In the genomic region with DNA sequence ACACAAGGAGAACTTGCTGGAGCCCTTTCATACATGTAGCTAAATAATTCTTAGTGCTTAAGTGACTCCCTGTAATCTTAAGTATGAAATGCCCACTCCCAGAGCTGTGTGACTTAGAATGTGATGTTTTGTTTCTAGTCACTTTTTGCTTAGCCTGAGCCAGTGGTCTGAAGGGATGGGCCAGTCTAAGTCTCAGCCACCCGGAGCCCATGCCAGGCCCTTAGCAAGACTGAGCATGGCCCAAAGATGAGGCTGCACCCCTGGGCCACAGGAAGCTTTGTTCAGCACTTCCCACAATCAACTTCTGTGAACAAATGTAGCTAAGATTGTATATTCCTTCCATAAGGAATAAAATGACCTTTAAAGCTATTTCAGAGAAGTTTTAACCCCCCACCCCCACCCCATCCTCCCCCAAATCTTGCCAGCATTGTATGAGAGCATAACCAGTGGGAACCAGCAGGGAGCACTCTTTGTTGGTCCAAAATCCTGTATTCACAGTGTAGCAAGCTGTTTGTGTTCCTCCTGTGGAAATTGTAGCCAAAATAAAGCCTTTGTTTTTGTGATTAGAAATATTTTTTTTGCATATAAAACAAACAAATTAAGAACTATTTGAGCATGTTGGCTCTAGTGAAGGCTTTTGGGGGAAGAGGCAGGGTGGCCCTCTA, we compare ENCODE assay signal across 13 cellular contexts.
DNase-seq lines count a peak whose midpoint lies in the region; ATAC-seq and TF ChIP-seq lines count a peak whose summit lies in the region.
"Had no signal": no experiment of that assay in that cellular context is flagged by ENCODE, and none has a peak within 500 bp of the region (broad histone marks: within the 10 kb centered on the region; RNA-seq: fewer than 3 reads in every experiment).

No MANE protein-coding gene starts in this region.

- H3K9ac ChIP-seq in OCI-LY3 (ENCODE audit: low read length) (no peak overlapping the region), smooth muscle cell (ENCODE audit: low read depth) (no peak overlapping the region)

- 0 out of 2 replicates have a peak, but pooled peaks have one; percentile 10 for TF ChIP-seq CTCF in OCI-LY3 (IDR thresholded peaks at IDR 0.05; ENCODE audit: low read depth, low read length)
- peak in 38 of 56 donors; percentile 8 to 51 (median 23) for TF ChIP-seq CTCF in dorsolateral prefrontal cortex (IDR thresholded peaks at IDR 0.05 in 54 of 56, conservative IDR thresholded peaks at IDR 0.05 in 2 of 56; ENCODE audit: low read depth in 1 of 56, partially characterized antibody in 56 of 56)
- TF ChIP-seq CTCF in nephron (IDR thresholded peaks at IDR 0.05; ENCODE audit: unreplicated experiment in 3 of 3), result peak in 1 of 3 experiments; percentile 41
- TF ChIP-seq CTCF in smooth muscle cell (IDR thresholded peaks at IDR 0.05; ENCODE audit: borderline replicate concordance, insufficient read depth, poor library complexity, severe bottlenecking), result no peak

- no peaks in the 10 kb centered on the region for H3K4me1 Mint-ChIP-seq in nephron

- peaks cover 75% of the 10 kb centered on the region for H3K36me3 ChIP-seq in OCI-LY3 (replicated peaks; ENCODE audit: low read depth, low read length)
- peaks cover 51% of the 10 kb centered on the region for H3K36me3 ChIP-seq in smooth muscle cell (ENCODE audit: low read depth)

- DNase-seq in DMS114 treated with DMSO at 0.1 percent for 48 hours (lab: John Stamatoyannopoulos, UW; ENCODE audit: unreplicated experiment) (peak; percentile 84), dorsolateral prefrontal cortex (no peak), NCI-H524 treated with DMSO at 0.1 percent for 48 hours (lab: John Stamatoyannopoulos, UW) (no peak), smooth muscle cell (lab: John Stamatoyannopoulos, UW; ENCODE audit: unreplicated experiment) (no peak)
- DNase-seq: cortex of kidney; NCI-H1105 treated with DMSO at 0.1 percent for 48 hours; Peyer's patch; stimulated activated naive CD4-positive, alpha-beta T cell had no signal

- no peaks in the 10 kb centered on the region for H3K27me3 Mint-ChIP-seq in nephron (ENCODE audit: low read depth)

- H3K4me3 Mint-ChIP-seq in nephron, result no peak overlapping the region
- H3K4me3 Mint-ChIP-seq: activated T-helper 1 cell treated with anti-CD3 and anti-CD28 coated beads, Interleukin-12 subunit alpha, Interleukin-12 subunit beta, Interleukin-2, Interleukin-4 antibody, amounts not matched to agents 30 ng/mL and 10 ng/mL and 1 ng/mL, durations not matched to agents 14 hours and 24 hours and 36 hours had no signal

- H4K20me1 ChIP-seq in OCI-LY3 (ENCODE audit: insufficient read depth, low read length) (no peaks in the 10 kb centered on the region), smooth muscle cell (ENCODE audit: low read depth) (peaks cover 3% of the 10 kb centered on the region)

- ATAC-seq in HG03378 (IDR thresholded peaks at IDR 0.05; ENCODE audit: unreplicated experiment), result no peak
- ATAC-seq in HG03565 (IDR thresholded peaks at IDR 0.05; ENCODE audit: unreplicated experiment), result no peak

- no peaks in the 10 kb centered on the region for H3K9me3 Mint-ChIP-seq in nephron
- H3K9me3 Mint-ChIP-seq: activated T-helper 1 cell treated with anti-CD3 and anti-CD28 coated beads, Interleukin-12 subunit alpha, Interleukin-12 subunit beta, Interleukin-2, Interleukin-4 antibody, amounts not matched to agents 30 ng/mL and 10 ng/mL and 1 ng/mL, durations not matched to agents 14 hours and 24 hours and 36 hours had no signal

- H3K27me3 ChIP-seq in OCI-LY3 (ENCODE audit: low read depth, low read length), result no peaks in the 10 kb centered on the region
- H3K27me3 ChIP-seq in dorsolateral prefrontal cortex, result no peaks in the 10 kb centered on the region
- H3K27me3 ChIP-seq in smooth muscle cell (ENCODE audit: low read depth), result no peaks in the 10 kb centered on the region
- H3K27me3 ChIP-seq: Peyer's patch had no signal

- no peaks in the 10 kb centered on the region for H3F3A ChIP-seq in smooth muscle cell (ENCODE audit: low read depth)

- H3K27ac ChIP-seq in OCI-LY3 (ENCODE audit: low read length), result no peak overlapping the region
- peak overlapping the region in 12 of 59 donors; percentile 0 to 44 (median 14) for H3K27ac ChIP-seq in dorsolateral prefrontal cortex
- no peak overlapping the region for H3K27ac ChIP-seq in smooth muscle cell (ENCODE audit: low read depth)
- H3K27ac ChIP-seq: Peyer's patch had no signal

- H3K4me1 ChIP-seq in OCI-LY3 (ENCODE audit: low read length) (no peaks in the 10 kb centered on the region), smooth muscle cell (ENCODE audit: low read depth) (no peaks in the 10 kb centered on the region)
- H3K4me1 ChIP-seq: Peyer's patch had no signal

- peaks cover 92% of the 10 kb centered on the region for H3K36me3 Mint-ChIP-seq in nephron (ENCODE audit: low read depth)

- H3K4me2 ChIP-seq in OCI-LY3 (ENCODE audit: low read length) (no peak overlapping the region), smooth muscle cell (no peak overlapping the region)

- 100% methylated on average over 1 of the region's 1 CpG for WGBS in smooth muscle cell (ENCODE audit: low lambda C conversion rate)

- no peak overlapping the region for H2AFZ ChIP-seq in OCI-LY3 (ENCODE audit: low read depth, low read length)
- H2AFZ ChIP-seq in smooth muscle cell (ENCODE audit: low read depth), result no peak overlapping the region

- H3K9me3 ChIP-seq in OCI-LY3 (ENCODE audit: insufficient read depth, low read length) (no peaks in the 10 kb centered on the region), smooth muscle cell (replicated peaks; ENCODE audit: low read depth) (no peaks in the 10 kb centered on the region)
- H3K9me3 ChIP-seq: Peyer's patch had no signal

- H3K4me3 ChIP-seq in OCI-LY3 (ENCODE audit: low read length) (no peak overlapping the region), dorsolateral prefrontal cortex (no peak overlapping the region), smooth muscle cell (no peak overlapping the region)
- H3K4me3 ChIP-seq: Peyer's patch had no signal

- H3K27ac Mint-ChIP-seq in nephron, result peak overlapping the region in 2 of 3 experiments; percentile 38 to 57
- H3K27ac Mint-ChIP-seq: activated T-helper 1 cell treated with anti-CD3 and anti-CD28 coated beads, Interleukin-12 subunit alpha, Interleukin-12 subunit beta, Interleukin-2, Interleukin-4 antibody, amounts not matched to agents 30 ng/mL and 10 ng/mL and 1 ng/mL, durations not matched to agents 14 hours and 24 hours and 36 hours had no signal

- intact Hi-C loops in dorsolateral prefrontal cortex (cut with DNase I), result no loop called here

- H3K79me2 ChIP-seq in OCI-LY3 (ENCODE audit: low read length), result no peaks in the 10 kb centered on the region
- H3K79me2 ChIP-seq in smooth muscle cell (ENCODE audit: low read depth), result no peaks in the 10 kb centered on the region
